ENCODE assay signal across 11 cellular contexts in genomic region chr16:8848939-8849391, GRCh38. TPM values are rescaled to one million over a fixed set of nuclear protein-coding genes. Genes with fewer than 3 reads are reported as not detected.
DNase-seq lines count a peak whose midpoint lies in the region; ATAC-seq and TF ChIP-seq lines count a peak whose summit lies in the region.
"Had no signal": no experiment of that assay in that cellular context is flagged by ENCODE, and none has a peak within 500 bp of the region (broad histone marks: within the 10 kb centered on the region; RNA-seq: fewer than 3 reads in every experiment).

No MANE protein-coding gene starts in this region.

- POLR2A ChIA-PET in WTC11 (lab: Charles Lee) = interaction anchor here (1.6 kb wide), 1 partner anchor 20 kb away, joined by 4 read pairs; the partner anchor contains the start of gene CARHSP1

- H3K4me3 ChIP-seq in stomach = no peak overlapping the region

- peak overlapping the region; percentile 45 for H3K27ac Mint-ChIP-seq in stimulated activated naive CD8-positive, alpha-beta T cell treated with anti-CD3 and anti-CD28 coated beads, Interleukin-15, Interleukin-2, amounts not matched to agents 100 ng/mL and 50 ng/mL, for 24 hours
- H3K27ac Mint-ChIP-seq in WTC11 = peak overlapping the region; percentile 91

- intact Hi-C loops in stomach (cut with DNase I; ENCODE audit: low total_unique reads) = no loop called here

- no peak for ATAC-seq in stimulated activated naive CD8-positive, alpha-beta T cell treated with anti-CD3 and anti-CD28 coated beads, Interleukin-15, Interleukin-2, amounts not matched to agents 100 U/mL and 50 U/mL, for 24 hours
- ATAC-seq in WTC11 (no peak), GM21786 (IDR thresholded peaks at IDR 0.05; ENCODE audit: unreplicated experiment) (no peak)

- TF ChIP-seq POLR2A in stomach (IDR thresholded peaks at IDR 0.05) = no peak

- H3K4me1 Mint-ChIP-seq in stimulated activated naive CD8-positive, alpha-beta T cell treated with anti-CD3 and anti-CD28 coated beads, Interleukin-15, Interleukin-2, amounts not matched to agents 100 ng/mL and 50 ng/mL, for 24 hours (ENCODE audit: low read depth) = peaks cover 18% of the 10 kb centered on the region
- H3K4me1 Mint-ChIP-seq in WTC11 = peaks cover 52% of the 10 kb centered on the region

- H3K36me3 Mint-ChIP-seq in stimulated activated naive CD8-positive, alpha-beta T cell treated with anti-CD3 and anti-CD28 coated beads, Interleukin-15, Interleukin-2, amounts not matched to agents 100 ng/mL and 50 ng/mL, for 24 hours (ENCODE audit: low read depth) = peaks cover 51% of the 10 kb centered on the region
- peaks cover 49% of the 10 kb centered on the region for H3K36me3 Mint-ChIP-seq in WTC11

- TF ChIP-seq CTCF in WTC11 (IDR thresholded peaks at IDR 0.05) (no peak), stomach (IDR thresholded peaks at IDR 0.05) (no peak)

- WGBS in stomach, 5 donors = 69 to 83% (median 79%) methylated on average over 8 of the region's 8 CpGs

- CTCF ChIA-PET in WTC11 (lab: Charles Lee) = interaction anchor here (0.5 to 3.4 kb wide), 5 partner anchors 20 to 89 kb away, joined by 3 to 8 read pairs (median 3); partner anchors contain the start of gene CARHSP1

- peaks cover 18 to 81% (median 72%) of the 10 kb centered on the region in 4 donors for H3K36me3 ChIP-seq in stomach

- peaks cover 5 to 42% (median 22%) of the 10 kb centered on the region in 4 donors for H3K4me1 ChIP-seq in stomach

- peak overlapping the region in 1 of 5 donors; percentile 9 for H3K27ac ChIP-seq in stomach

- no peaks in the 10 kb centered on the region for H3K27me3 ChIP-seq in stomach

- DNase-seq in stimulated activated naive CD8-positive, alpha-beta T cell treated with anti-CD3 and anti-CD28 coated beads, Interleukin-15, Interleukin-2, amounts not matched to agents 100 U/mL and 50 U/mL, for 24 hours = no peak
- DNase-seq in WTC11 (ENCODE audit: low spot score) = no peak
- peak; percentile 83 for DNase-seq in hepatic stellate cell (ENCODE audit: low spot score)
- no peak for DNase-seq in GM19240 (ENCODE audit: insufficient read length, low spot score)
- DNase-seq in NCI-H2227 treated with DMSO at 0.1 percent for 48 hours (lab: John Stamatoyannopoulos, UW) = no peak
- DNase-seq in stomach = no peak
- DNase-seq: activated gamma-delta T cell treated with Interleukin-2 at 50 U/mL for 16 hours, COR-L47 had no signal

- no peak for TF ChIP-seq EP300 in stomach (IDR thresholded peaks at IDR 0.05)

- no peaks in the 10 kb centered on the region for H3K9me3 Mint-ChIP-seq in stimulated activated naive CD8-positive, alpha-beta T cell treated with anti-CD3 and anti-CD28 coated beads, Interleukin-15, Interleukin-2, amounts not matched to agents 100 ng/mL and 50 ng/mL, for 24 hours
- no peaks in the 10 kb centered on the region for H3K9me3 Mint-ChIP-seq in WTC11

- H3K4me3 Mint-ChIP-seq in stimulated activated naive CD8-positive, alpha-beta T cell treated with anti-CD3 and anti-CD28 coated beads, Interleukin-15, Interleukin-2, amounts not matched to agents 100 ng/mL and 50 ng/mL, for 24 hours = no peak overlapping the region
- no peak overlapping the region for H3K4me3 Mint-ChIP-seq in WTC11

- no peaks in the 10 kb centered on the region for H3K9me3 ChIP-seq in stomach

- no peaks in the 10 kb centered on the region for H3K27me3 Mint-ChIP-seq in stimulated activated naive CD8-positive, alpha-beta T cell treated with anti-CD3 and anti-CD28 coated beads, Interleukin-15, Interleukin-2, amounts not matched to agents 100 ng/mL and 50 ng/mL, for 24 hours
- no peaks in the 10 kb centered on the region for H3K27me3 Mint-ChIP-seq in WTC11 (ENCODE audit: low read depth)

TF ChIP-seq in WTC11, 78 proteins besides CTCF, POLR2A, EP300 and RAD21:
- TF ChIP-seq ZNF512 (CRISPR knock-in tag; IDR thresholded peaks at IDR 0.05; ENCODE audit: borderline replicate concordance) = no peak
- no peak for TF ChIP-seq MYBL2 (CRISPR knock-in tag; IDR thresholded peaks at IDR 0.05)
- TF ChIP-seq ZNF138 (CRISPR knock-in tag; conservative IDR thresholded peaks at IDR 0.05) = no peak
- TF ChIP-seq USF1 (CRISPR knock-in tag; IDR thresholded peaks at IDR 0.05) = no peak
TF ChIP-seq in WTC11: peak in this region for 0.

RNA-seq across cellular contexts. Expression of gene CARHSP1, which starts 19.8 kb away (rescaled TPM):
- total RNA-seq in WTC11 (2021) = 260 to 271 TPM (median 261 TPM) in 3 replicates
- 10 to 100 TPM in 4 of 5 donors, 1 to 10 TPM in 1; 2.0 to 78.6 (median 36.4) TPM for total RNA-seq in stomach
- polyA plus RNA-seq in stomach = 100 to 1,000 TPM in 2 of 3 donors, 10 to 100 TPM in 1; 95.5 to 190 (median 149) TPM

RNA-seq across cellular contexts. Expression of gene LITAFD, which starts 33.2 kb away (rescaled TPM):
- not detected in 3 replicates for total RNA-seq in WTC11 (2021)
- total RNA-seq in stomach = not detected
- polyA plus RNA-seq in stomach = not detected
- total RNA-seq: T-helper 1 cell treated with Interleukin-12 subunit alpha and Interleukin-12 subunit beta and Interleukin-4 antibody, amounts not matched to agents 30 ng/mL and 1 ng/mL, for 36 hours had no signal

RNA-seq across cellular contexts. Expression of gene PMM2, which starts 51.3 kb away (rescaled TPM):
- 43.5 to 53.8 TPM (median 46.1 TPM) in 3 replicates for total RNA-seq in WTC11 (2021)
- 10 to 100 TPM; 36.8 to 89.3 (median 51.8) TPM for total RNA-seq in stomach
- polyA plus RNA-seq in stomach = 10 to 100 TPM; 15.1 to 27.2 (median 16.8) TPM

RNA-seq across cellular contexts. Expression of gene TMEM186, which starts 51.5 kb away (rescaled TPM):
- 13.9 to 17.8 TPM (median 14.6 TPM) in 3 replicates for total RNA-seq in WTC11 (2021)
- 10 to 100 TPM in 1 of 5 donors, 1 to 10 TPM in 3, not detected in 1; 5.3 to 12.9 (median 8.1) TPM for total RNA-seq in stomach
- 10 to 100 TPM in 1 of 3 donors, 1 to 10 TPM in 2; 5.3 to 10.4 (median 6.3) TPM for polyA plus RNA-seq in stomach
